In genomic region chr12:9724023-9724422, GRCh38 we compare ENCODE assay signal across 30 cellular contexts. TPM values are rescaled to one million over a fixed set of nuclear protein-coding genes. Genes with fewer than 3 reads are reported as not detected.
DNase-seq lines count a peak whose midpoint lies in the region; ATAC-seq, FAIRE-seq and TF ChIP-seq lines count a peak whose summit lies in the region.
"Had no signal": no experiment of that assay in that cellular context is flagged by ENCODE, and none has a peak within 500 bp of the region (broad histone marks: within the 10 kb centered on the region; RNA-seq: fewer than 3 reads in every experiment).

No MANE protein-coding gene starts in this region.

- POLR2A ChIA-PET in GM12878 (lab: Charles Lee), result no interaction called here

- H3K27me3 ChIP-seq in KMS-11 (ENCODE audit: insufficient read depth, low read depth), result no peaks in the 10 kb centered on the region
- no peaks in the 10 kb centered on the region; a peak in 1 of 4 replicates for H3K27me3 ChIP-seq in GM12878 (replicated peaks in 1 of 2; ENCODE audit: control insufficient read depth in 2 of 2, insufficient read depth in 2 of 2, low read length in 1 of 2)
- peaks cover 4% of the 10 kb centered on the region for H3K27me3 ChIP-seq in osteoblast (ENCODE audit: insufficient read depth, low read length)

- CTCF ChIA-PET in GM12878 (lab: Yijun Ruan, JAX), result interaction anchor here (1.1 to 2.0 kb wide), 3 partner anchors 13 to 89 kb away, joined by 3 to 7 read pairs (median 6); no protein-coding TSS in a partner anchor

- intact Hi-C loops in GM12878 (cut with micrococcal nuclease; ENCODE audit: unreplicated experiment), result no loop called here
- intact Hi-C loops in head of caudate nucleus (cut with DNase I), result no loop called here
- intact Hi-C loops in left colon (cut with DNase I, micrococcal nuclease), result no loop called here

- peaks cover 34 to 64% of the 10 kb centered on the region in 2 donors for H3K4me1 Mint-ChIP-seq in stimulated activated naive B cell treated with anti-CD40 and anti-IgM and Interleukin-4, amounts not matched to agents 10 μg/mL and 1 μg/mL and 100 μg/mL, for 72 hours

- H3K27me3 Mint-ChIP-seq in stimulated activated naive B cell treated with anti-CD40 and anti-IgM and Interleukin-4, amounts not matched to agents 10 μg/mL and 1 μg/mL and 100 μg/mL, for 72 hours, result no peaks in the 10 kb centered on the region

- RAD21 ChIA-PET in GM12878 (lab: Charles Lee; ENCODE audit: unreplicated experiment), result no interaction called here

- H3K27ac ChIP-seq in KMS-11 (peak overlapping the region; percentile 82; the same call in 1 of the 2 replicates), GM12878 (ENCODE audit: control insufficient read depth, insufficient read depth) (peak overlapping the region; percentile 88), osteoblast (ENCODE audit: low read depth, low read length) (no peak overlapping the region)
- H3K27ac ChIP-seq: RWPE1 had no signal

- no peak for TF ChIP-seq RAD21 in GM12878 (IDR thresholded peaks at IDR 0.05; ENCODE audit: insufficient read depth, low read depth, low read length)

- DNase-seq in GM12864 (ENCODE audit: low read depth), result no peak
- DNase-seq in GM12878 (ENCODE audit: low read depth, low spot score), result no peak
- DNase-seq in stimulated activated naive B cell treated with anti-CD40 and anti-IgM and Interleukin-4, amounts not matched to agents 10 μg/mL and 1 μg/mL and 100 μg/mL, for 72 hours, result no peak
- DNase-seq in head of caudate nucleus, result no peak
- DNase-seq in osteoblast (ENCODE audit: insufficient read length, low spot score, missing footprints), result no peak
- DNase-seq in left colon, result no peak
- DNase-seq: AML-193; C1 segment of cervical spinal cord; Caco-2; CD8-positive, alpha-beta T cell; EL; GDM1; GOT3; KG1; NCI-H1048; NCI-H1417; NCI-H187; NCI-H2081 treated with DMSO at 0.1 percent for 48 hours; NCI-H2171; NCI-H345; NCI-H510A treated with DMSO at 0.1 percent for 48 hours; NCI-H774; SHP77; T-helper 1 cell had no signal

- peaks cover 0 to 4% of the 10 kb centered on the region in 2 donors for H3K9me3 Mint-ChIP-seq in stimulated activated naive B cell treated with anti-CD40 and anti-IgM and Interleukin-4, amounts not matched to agents 10 μg/mL and 1 μg/mL and 100 μg/mL, for 72 hours
- H3K9me3 Mint-ChIP-seq: CD8-positive, alpha-beta T cell had no signal

- H3K36me3 ChIP-seq in KMS-11 (ENCODE audit: insufficient read depth) (no peaks in the 10 kb centered on the region), GM12878 (ENCODE audit: control insufficient read depth in 2 of 2, insufficient read depth in 2 of 2, low read length in 1 of 2) (no peaks in the 10 kb centered on the region), osteoblast (ENCODE audit: insufficient read depth, low read length) (no peaks in the 10 kb centered on the region)
- H3K36me3 ChIP-seq: HAP-1 had no signal

- no TSS peak for BruUV-seq in GM12878 (replicated peaks; lab: Mats Ljungman, UMichigan)

- H3K4me1 ChIP-seq in KMS-11 (ENCODE audit: low read depth, poor library complexity, severe bottlenecking) (peaks cover 60% of the 10 kb centered on the region), GM12878 (ENCODE audit: control insufficient read depth, insufficient read depth, low read length) (peaks cover 35% of the 10 kb centered on the region), osteoblast (ENCODE audit: insufficient read depth, low read length) (no peaks in the 10 kb centered on the region)
- H3K4me1 ChIP-seq: HAP-1 had no signal

- no peak for FAIRE-seq in GM12878 (lab: Jason Lieb, UNC)
- FAIRE-seq: A549 had no signal

- TF ChIP-seq CTCF in GM12864 (IDR thresholded peaks at IDR 0.05; ENCODE audit: low read depth, low read length, missing control alignments), result no peak
- TF ChIP-seq CTCF in KMS-11 (conservative IDR thresholded peaks at IDR 0.05; ENCODE audit: low read depth, low read length), result no peak
- no peak for TF ChIP-seq CTCF in GM12878 (IDR thresholded peaks at IDR 0.05 in 2 of 3, conservative IDR thresholded peaks at IDR 0.05 in 1 of 3; ENCODE audit: control insufficient read depth in 2 of 3, extremely low read depth in 1 of 3, insufficient read depth in 1 of 3, low read depth in 3 of 3, low read length in 3 of 3)
- TF ChIP-seq CTCF in osteoblast (IDR thresholded peaks at IDR 0.05; ENCODE audit: extremely low read depth, low read depth, low read length), result no peak

- TF ChIP-seq EP300 in GM12878 (IDR thresholded peaks at IDR 0.05; ENCODE audit: borderline replicate concordance in 1 of 2, control insufficient read depth in 1 of 2, low read depth in 2 of 2, low read length in 2 of 2), result no peak

- H3K79me2 ChIP-seq in KMS-11 (ENCODE audit: insufficient read depth, low read depth) (no peaks in the 10 kb centered on the region), GM12878 (ENCODE audit: control insufficient read depth, insufficient read depth, low read length) (peaks cover 96% of the 10 kb centered on the region), osteoblast (ENCODE audit: insufficient read depth, low read length) (no peaks in the 10 kb centered on the region)

- in situ Hi-C loops in GM12878 (cut with MboI), result no loop called here

- TF ChIP-seq POLR2A in GM12878 (IDR thresholded peaks at IDR 0.05; ENCODE audit: low read depth, low read length), result no peak

- H3K9ac ChIP-seq in KMS-11, result no peak overlapping the region
- peak overlapping the region; percentile 62 for H3K9ac ChIP-seq in GM12878 (ENCODE audit: control insufficient read depth, insufficient read depth, low read length)

- WGBS in GM12878 (ENCODE audit: insufficient coverage, insufficient replicate concordance, low lambda C conversion rate, missing lambda C conversion rate), result 0% methylated on average over 1 of the region's 1 CpG

- H3K36me3 Mint-ChIP-seq in stimulated activated naive B cell treated with anti-CD40 and anti-IgM and Interleukin-4, amounts not matched to agents 10 μg/mL and 1 μg/mL and 100 μg/mL, for 72 hours, result peaks cover 49 to 65% of the 10 kb centered on the region in 2 donors
- H3K36me3 Mint-ChIP-seq: CD8-positive, alpha-beta T cell had no signal

- SMC1A ChIA-PET in GM12878 (lab: Charles Lee; ENCODE audit: uncharacterized antibody, unreplicated experiment), result interaction anchor here (0.6 to 1.6 kb wide), 4 partner anchors 9 to 77 kb away, joined by 3 to 4 read pairs (median 3); partner anchors contain the start of gene CLECL1

- H4K20me1 ChIP-seq in KMS-11 (ENCODE audit: insufficient read depth) (no peaks in the 10 kb centered on the region), GM12878 (ENCODE audit: control insufficient read depth, insufficient read depth) (no peaks in the 10 kb centered on the region), osteoblast (ENCODE audit: insufficient read depth, low read length) (no peaks in the 10 kb centered on the region)

- peak overlapping the region; percentile 92 for H3K27ac Mint-ChIP-seq in stimulated activated naive B cell treated with anti-CD40 and anti-IgM and Interleukin-4, amounts not matched to agents 10 μg/mL and 1 μg/mL and 100 μg/mL, for 72 hours
- H3K27ac Mint-ChIP-seq: CD8-positive, alpha-beta T cell had no signal

- H3K4me3 Mint-ChIP-seq in stimulated activated naive B cell treated with anti-CD40 and anti-IgM and Interleukin-4, amounts not matched to agents 10 μg/mL and 1 μg/mL and 100 μg/mL, for 72 hours, result peak overlapping the region; percentile 68 to 75
- H3K4me3 Mint-ChIP-seq: CD8-positive, alpha-beta T cell had no signal

- no peak overlapping the region for H3K4me2 ChIP-seq in KMS-11
- H3K4me2 ChIP-seq in GM12878 (ENCODE audit: control insufficient read depth, insufficient read depth), result peak overlapping the region; percentile 81
- H3K4me2 ChIP-seq in osteoblast (ENCODE audit: insufficient read depth, low read length), result no peak overlapping the region
- H3K4me2 ChIP-seq: A549 had no signal

- H3K4me3 ChIP-seq in GM12864 (ENCODE audit: low read depth, low read length), result peak overlapping the region; percentile 4; the same call in 1 of the 2 replicates
- H3K4me3 ChIP-seq in KMS-11 (IDR thresholded peaks at IDR 0.05; ENCODE audit: insufficient read depth, low read depth, low read length), result no peak overlapping the region
- peak overlapping the region; percentile 34 for H3K4me3 ChIP-seq in GM12878
- no peak overlapping the region for H3K4me3 ChIP-seq in osteoblast (ENCODE audit: insufficient read depth, low read length)
- H3K4me3 ChIP-seq: A549, HAP-1 had no signal

- no peaks in the 10 kb centered on the region; the same call in 2 of the 3 replicates for H3K9me3 ChIP-seq in GM12878 (replicated peaks; ENCODE audit: control insufficient read depth, insufficient read depth, low read length)
- no peaks in the 10 kb centered on the region for H3K9me3 ChIP-seq in osteoblast (ENCODE audit: low read depth, low read length)
- H3K9me3 ChIP-seq: A549, Caco-2, HAP-1 had no signal

- H2AFZ ChIP-seq in KMS-11 (ENCODE audit: low read depth) (no peak overlapping the region), GM12878 (ENCODE audit: control insufficient read depth, low read depth, low read length) (no peak overlapping the region), osteoblast (ENCODE audit: low read length) (no peak overlapping the region)

- ATAC-seq in GM12878, result no peak
- ATAC-seq in stimulated activated naive B cell treated with anti-CD40 and anti-IgM and Interleukin-4, amounts not matched to agents 10 μg/mL and 1 μg/mL and 100 μg/mL, for 72 hours (replicated peaks), result no peak
- no peak for ATAC-seq in left colon
- ATAC-seq: A549; CD8-positive, alpha-beta T cell; Panc1 had no signal

RNA-seq across cellular contexts. Expression of gene CLECL1, which starts 8.9 kb away (rescaled TPM):
- total RNA-seq in GM12878 (2013; cell fraction: nucleolus; rRNA removed), result 0.92 and 0.98 TPM in 2 replicates
- 25.0 and 25.9 TPM in 2 replicates for total RNA-seq in GM12878 (2014; rRNA removed)
- 43.7 and 44.2 TPM in 2 replicates for total RNA-seq in GM12878 (2014; rRNA removed; fragmentation: Illumina TruSeq; extraction: Trizol)
- 29.0 and 33.6 TPM in 2 replicates for total RNA-seq in GM12878 (2021)
- 95.5 TPM for polyA plus RNA-seq in GM12878 (2011; ENCODE audit: low read depth)
- polyA plus RNA-seq in GM12878 (2011; rRNA removed), result 4.6 and 7.9 TPM in 2 replicates
- polyA plus RNA-seq in GM12878 (2011; cell fraction: cytosol; rRNA removed), result 1.9 and 2.1 TPM in 2 replicates
- 1.6 and 3.5 TPM in 2 replicates for polyA plus RNA-seq in GM12878 (2011; cell fraction: nucleus; rRNA removed)
- 87.0 and 87.9 TPM in 2 replicates for polyA plus RNA-seq in GM12878 (2012)
- polyA plus RNA-seq in GM12878 (2014; fragmentation: Illumina TruSeq; extraction: Trizol), result 48.6 and 53.9 TPM in 2 replicates
- polyA plus RNA-seq in GM12878 (2014; fragmentation: Nextera tagmentation; extraction: Ambion mirVana), result 10 to 100 TPM; 53.3 to 56.5 TPM
- 35.7 and 37.8 TPM in 2 replicates for polyA plus RNA-seq in GM12878 (2014; rRNA removed)
- 10 to 100 TPM; 50.9 to 52.9 TPM for polyA plus RNA-seq in GM12878 (2016; fragmentation: Nextera tagmentation; extraction: Ambion mirVana)
- 0.88 and 2.4 TPM in 2 replicates for polyA minus RNA-seq in GM12878 (2011; rRNA and poly(A)+ RNA removed)
- 2.4 TPM in 1 of 2 replicates, not detected in the other for polyA minus RNA-seq in GM12878 (2011; cell fraction: cytosol; rRNA and poly(A)+ RNA removed)
- 1.8 and 3.0 TPM in 2 replicates for polyA minus RNA-seq in GM12878 (2011; cell fraction: nucleus; rRNA and poly(A)+ RNA removed)
- not detected in 2 replicates for total RNA-seq in osteoblast
- under 1 TPM in 1 of 2 donors, not detected in 1; 0.27 TPM for total RNA-seq in left colon
- total RNA-seq: Caco-2, SK-MEL-5 had no signal
- polyA plus RNA-seq: A549 had no signal

RNA-seq across cellular contexts. Expression of gene CD69, which starts 36.7 kb away (rescaled TPM):
- 224 and 241 TPM in 2 replicates for total RNA-seq in GM12878 (2013; cell fraction: nucleolus; rRNA removed)
- total RNA-seq in GM12878 (2014; rRNA removed), result 15.0 and 23.3 TPM in 2 replicates
- total RNA-seq in GM12878 (2014; rRNA removed; fragmentation: Illumina TruSeq; extraction: Trizol), result 18.2 and 21.8 TPM in 2 replicates
- 10.8 and 12.4 TPM in 2 replicates for total RNA-seq in GM12878 (2021)
- polyA plus RNA-seq in GM12878 (2011; ENCODE audit: low read depth), result 20.1 TPM
- 156 and 338 TPM in 2 replicates for polyA plus RNA-seq in GM12878 (2011; rRNA removed)
- polyA plus RNA-seq in GM12878 (2011; cell fraction: cytosol; rRNA removed), result 40.2 and 51.7 TPM in 2 replicates
- 75.4 and 142 TPM in 2 replicates for polyA plus RNA-seq in GM12878 (2011; cell fraction: nucleus; rRNA removed)
- 23.3 and 64.7 TPM in 2 replicates for polyA plus RNA-seq in GM12878 (2012)
- 10.3 and 22.3 TPM in 2 replicates for polyA plus RNA-seq in GM12878 (2014; fragmentation: Illumina TruSeq; extraction: Trizol)
- polyA plus RNA-seq in GM12878 (2014; fragmentation: Nextera tagmentation; extraction: Ambion mirVana), result 10 to 100 TPM; 32.9 to 55.7 TPM
- 7.9 and 15.0 TPM in 2 replicates for polyA plus RNA-seq in GM12878 (2014; rRNA removed)
- polyA plus RNA-seq in GM12878 (2016; fragmentation: Nextera tagmentation; extraction: Ambion mirVana), result 1 to 10 TPM; 7.3 to 8.0 TPM
- 172 and 240 TPM in 2 replicates for polyA minus RNA-seq in GM12878 (2011; rRNA and poly(A)+ RNA removed)
- 37.4 and 42.2 TPM in 2 replicates for polyA minus RNA-seq in GM12878 (2011; cell fraction: cytosol; rRNA and poly(A)+ RNA removed)
- 166 and 176 TPM in 2 replicates for polyA minus RNA-seq in GM12878 (2011; cell fraction: nucleus; rRNA and poly(A)+ RNA removed)
- not detected in 2 replicates for total RNA-seq in osteoblast
- 1 to 10 TPM; 2.6 to 3.9 TPM for total RNA-seq in left colon
- total RNA-seq: Caco-2, SK-MEL-5 had no signal
- polyA plus RNA-seq: A549 had no signal

RNA-seq across cellular contexts. Expression of gene CLEC2D, which starts 54.5 kb away (rescaled TPM):
- 3.9 and 5.2 TPM in 2 replicates for total RNA-seq in GM12878 (2013; cell fraction: nucleolus; rRNA removed)
- total RNA-seq in GM12878 (2014; rRNA removed) (14.9 and 16.1 TPM in 2 replicates), GM12878 (2014; rRNA removed; fragmentation: Illumina TruSeq; extraction: Trizol) (14.4 and 16.2 TPM in 2 replicates), GM12878 (2021) (15.4 and 15.5 TPM in 2 replicates), osteoblast (9.4 TPM in 2 replicates), left colon (1 to 10 TPM; 6.2 to 7.3 TPM)
- polyA plus RNA-seq in GM12878 (2011; ENCODE audit: low read depth), result 121 TPM
- polyA plus RNA-seq in GM12878 (2011; rRNA removed) (4.6 and 6.2 TPM in 2 replicates), GM12878 (2014; fragmentation: Illumina TruSeq; extraction: Trizol) (16.5 and 29.1 TPM in 2 replicates), GM12878 (2014; fragmentation: Nextera tagmentation; extraction: Ambion mirVana) (10 to 100 TPM; 29.8 TPM), GM12878 (2014; rRNA removed) (14.8 and 14.9 TPM in 2 replicates), GM12878 (2016; fragmentation: Nextera tagmentation; extraction: Ambion mirVana) (10 to 100 TPM; 25.4 to 27.5 TPM)
- 1.0 and 1.9 TPM in 2 replicates for polyA plus RNA-seq in GM12878 (2011; cell fraction: cytosol; rRNA removed)
- polyA plus RNA-seq in GM12878 (2011; cell fraction: nucleus; rRNA removed), result 4.2 and 4.5 TPM in 2 replicates
- polyA plus RNA-seq in GM12878 (2012), result 76.6 and 111 TPM in 2 replicates
- polyA minus RNA-seq in GM12878 (2011; rRNA and poly(A)+ RNA removed), result 3.1 and 3.8 TPM in 2 replicates
- polyA minus RNA-seq in GM12878 (2011; cell fraction: cytosol; rRNA and poly(A)+ RNA removed), result 1.4 and 1.5 TPM in 2 replicates
- polyA minus RNA-seq in GM12878 (2011; cell fraction: nucleus; rRNA and poly(A)+ RNA removed), result 1.3 and 3.0 TPM in 2 replicates

Comparison
In these comparisons a context has a peak if more than half of its experiments do, and no peak if none do; other contexts are left out.
1. H3K4me3 ChIP-seq: peak in GM12864 (single experiment) and GM12878 (single experiment); none in KMS-11 (single experiment) and osteoblast (single experiment).